Comparison of ENCODE assay signal across 8 cellular contexts in genomic region chr11:3840289-3840869, GRCh38. TPM values are rescaled to one million over a fixed set of nuclear protein-coding genes. Genes with fewer than 3 reads are reported as not detected.
DNase-seq lines count a peak whose midpoint lies in the region; ATAC-seq and TF ChIP-seq lines count a peak whose summit lies in the region.

No MANE protein-coding gene starts in this region.

- peak overlapping the region; percentile 89 to 96 (median 94) for H3K27ac ChIP-seq in BLaER1 treated with 17β-estradiol and CSF1 and Interleukin-3, amounts not matched to agents 10 nM and 100 nM
- no peak overlapping the region for H3K27ac ChIP-seq in endodermal cell (ENCODE audit: low read depth, low read length)

- peaks cover 49 to 64% (median 58%) of the 10 kb centered on the region in 10 experiments for H3K4me1 ChIP-seq in BLaER1 treated with 17β-estradiol and CSF1 and Interleukin-3, amounts not matched to agents 10 nM and 100 nM
- H3K4me1 ChIP-seq in endodermal cell (ENCODE audit: control insufficient read depth, insufficient read depth, low read length): peaks cover 12% of the 10 kb centered on the region

- H4K20me1 ChIP-seq in BLaER1 treated with 17β-estradiol and CSF1 and Interleukin-3, amounts not matched to agents 10 nM and 100 nM: peaks cover 10 to 53% (median 43%) of the 10 kb centered on the region in 11 experiments; a peak in 17 of 22 replicates

- H3K4me3 ChIP-seq in BLaER1 treated with 17β-estradiol and CSF1 and Interleukin-3, amounts not matched to agents 10 nM and 100 nM: peak overlapping the region; percentile 83 to 99 (median 91)
- H3K4me3 ChIP-seq in endodermal cell (ENCODE audit: low read length): peak overlapping the region; percentile 91

- H3K4me2 ChIP-seq in BLaER1 treated with 17β-estradiol and CSF1 and Interleukin-3, amounts not matched to agents 10 nM and 100 nM: peak overlapping the region; percentile 92 to 100 (median 96)

- peaks cover 5% of the 10 kb centered on the region for H3K27me3 Mint-ChIP-seq in endodermal cell (ENCODE audit: insufficient read depth)
- H3K27me3 Mint-ChIP-seq in natural killer cell (ENCODE audit: low read depth in 2 of 2): no peaks in the 10 kb centered on the region

- intact Hi-C loops in natural killer cell (cut with micrococcal nuclease) (loop anchor here (2.0 kb wide), 1 partner anchor 16 kb away; no protein-coding TSS in a partner anchor), posterior vena cava (cut with DNase I) (no loop called here)

- peak overlapping the region; percentile 80 for H3K4me3 Mint-ChIP-seq in endodermal cell
- peak overlapping the region; percentile 90 for H3K4me3 Mint-ChIP-seq in natural killer cell

- H3K36me3 Mint-ChIP-seq in endodermal cell (ENCODE audit: low read depth) (peaks cover 3% of the 10 kb centered on the region), natural killer cell (no peaks in the 10 kb centered on the region)

- TF ChIP-seq CTCF in endodermal cell (conservative IDR thresholded peaks at IDR 0.05) (no peak), natural killer cell (IDR thresholded peaks at IDR 0.05) (no peak)

- no peaks in the 10 kb centered on the region for H3K27me3 ChIP-seq in BLaER1 treated with 17β-estradiol and CSF1 and Interleukin-3, amounts not matched to agents 10 nM and 100 nM
- no peaks in the 10 kb centered on the region for H3K27me3 ChIP-seq in endodermal cell (ENCODE audit: control insufficient read depth, insufficient read depth, low read length, poor library complexity, severe bottlenecking)

- 1 to 2% methylated on average over 8 to 43 of the region's 43 CpGs for WGBS in endodermal cell (ENCODE audit: insufficient coverage in 1 of 2, insufficient read length in 1 of 2), 2 experiments

- no peaks in the 10 kb centered on the region for H3K9me3 ChIP-seq in BLaER1 treated with 17β-estradiol and CSF1 and Interleukin-3, amounts not matched to agents 10 nM and 100 nM (replicated peaks in 1 of 11)
- H3K9me3 ChIP-seq in endodermal cell (ENCODE audit: control insufficient read depth, low read length): no peaks in the 10 kb centered on the region

- ATAC-seq in HG02642 (IDR thresholded peaks at IDR 0.05; ENCODE audit: poor library complexity, unreplicated experiment) (peak; percentile 1), natural killer cell (no peak), GM21360 (IDR thresholded peaks at IDR 0.05; ENCODE audit: unreplicated experiment) (no peak)

- peaks cover 0 to 23% (median 3%) of the 10 kb centered on the region in 11 experiments; a peak in 11 of 22 replicates for H3K36me3 ChIP-seq in BLaER1 treated with 17β-estradiol and CSF1 and Interleukin-3, amounts not matched to agents 10 nM and 100 nM
- peaks cover 16% of the 10 kb centered on the region for H3K36me3 ChIP-seq in endodermal cell (ENCODE audit: control insufficient read depth, insufficient read depth, low read length)

- H3K9ac ChIP-seq in BLaER1 treated with 17β-estradiol and CSF1 and Interleukin-3, amounts not matched to agents 10 nM and 100 nM: peak overlapping the region; percentile 88 to 99 (median 96)
- H3K9ac ChIP-seq in endodermal cell (ENCODE audit: extremely low read depth, low read length, poor library complexity, severe bottlenecking): peak overlapping the region; percentile 49

- peak overlapping the region; percentile 13 for H3K27ac Mint-ChIP-seq in endodermal cell
- peak overlapping the region; percentile 90 to 95 for H3K27ac Mint-ChIP-seq in natural killer cell

- H3K9me3 Mint-ChIP-seq in endodermal cell (no peaks in the 10 kb centered on the region), natural killer cell (no peaks in the 10 kb centered on the region)

- peak; percentile 55 for DNase-seq in activated CD4-positive, alpha-beta T cell treated with anti-CD3 and anti-CD28 coated beads for 48 hours
- peak; percentile 64 for DNase-seq in endodermal cell
- DNase-seq in natural killer cell: peak; percentile 42
- no peak for DNase-seq in posterior vena cava (ENCODE audit: low spot score)
- no peak for DNase-seq in GOT3 (lab: John Stamatoyannopoulos, UW)

- peaks cover 21% of the 10 kb centered on the region for H3K4me1 Mint-ChIP-seq in endodermal cell
- H3K4me1 Mint-ChIP-seq in natural killer cell: peaks cover 37 to 50% of the 10 kb centered on the region in 2 donors

RNA-seq across cellular contexts. Expression of gene RHOG, which starts 0.4 kb away (rescaled TPM):
- total RNA-seq in endodermal cell: 10 to 100 TPM; 25.5 to 27.6 TPM
- 28.0 TPM for polyA plus RNA-seq in endodermal cell (2013, experiment 1 of 2)
- polyA plus RNA-seq in endodermal cell (2013, experiment 2 of 2): 27.2 TPM
- 100 to 1,000 TPM; 114 to 145 (median 137) TPM for total RNA-seq in natural killer cell
- 10 to 100 TPM; 52.0 to 55.0 TPM for total RNA-seq in posterior vena cava

RNA-seq across cellular contexts. Expression of gene STIM1, which starts 15.1 kb away (rescaled TPM):
- total RNA-seq in endodermal cell: 10 to 100 TPM; 20.9 to 27.9 TPM
- 22.2 TPM for polyA plus RNA-seq in endodermal cell (2013, experiment 1 of 2)
- 20.2 TPM for polyA plus RNA-seq in endodermal cell (2013, experiment 2 of 2)
- total RNA-seq in natural killer cell: 100 to 1,000 TPM; 171 to 187 (median 175) TPM
- total RNA-seq in posterior vena cava: 10 to 100 TPM; 66.9 to 81.7 TPM

RNA-seq across cellular contexts. Expression of gene PGAP2, which starts 32.0 kb away (rescaled TPM):
- total RNA-seq in endodermal cell (10 to 100 TPM; 38.5 to 52.2 TPM), natural killer cell (10 to 100 TPM in 1 of 3 donors, 1 to 10 TPM in 2; 9.5 to 17.5 (median 9.8) TPM), posterior vena cava (1 to 10 TPM; 5.4 to 9.2 TPM)
- polyA plus RNA-seq in endodermal cell (2013, experiment 1 of 2): 28.7 TPM
- 21.7 TPM for polyA plus RNA-seq in endodermal cell (2013, experiment 2 of 2)

RNA-seq across cellular contexts. Expression of gene NUP98, which starts 43.0 kb away (rescaled TPM):
- total RNA-seq in endodermal cell (10 to 100 TPM; 81.6 to 92.6 TPM), natural killer cell (100 to 1,000 TPM in 1 of 3 donors, 10 to 100 TPM in 2; 88.5 to 103 (median 92.8) TPM), posterior vena cava (10 to 100 TPM; 51.6 to 53.8 TPM)
- polyA plus RNA-seq in endodermal cell (2013, experiment 1 of 2): 78.1 TPM
- polyA plus RNA-seq in endodermal cell (2013, experiment 2 of 2): 68.1 TPM

Comparison
In these comparisons a context has a peak if more than half of its experiments do, and no peak if none do; other contexts are left out.
1. DNase-seq: peak in activated CD4-positive, alpha-beta T cell treated with anti-CD3 and anti-CD28 coated beads for 48 hours (single experiment), endodermal cell (single experiment) and natural killer cell (single experiment); none in posterior vena cava (single experiment) and GOT3 (single experiment).